In the genomic region with DNA sequence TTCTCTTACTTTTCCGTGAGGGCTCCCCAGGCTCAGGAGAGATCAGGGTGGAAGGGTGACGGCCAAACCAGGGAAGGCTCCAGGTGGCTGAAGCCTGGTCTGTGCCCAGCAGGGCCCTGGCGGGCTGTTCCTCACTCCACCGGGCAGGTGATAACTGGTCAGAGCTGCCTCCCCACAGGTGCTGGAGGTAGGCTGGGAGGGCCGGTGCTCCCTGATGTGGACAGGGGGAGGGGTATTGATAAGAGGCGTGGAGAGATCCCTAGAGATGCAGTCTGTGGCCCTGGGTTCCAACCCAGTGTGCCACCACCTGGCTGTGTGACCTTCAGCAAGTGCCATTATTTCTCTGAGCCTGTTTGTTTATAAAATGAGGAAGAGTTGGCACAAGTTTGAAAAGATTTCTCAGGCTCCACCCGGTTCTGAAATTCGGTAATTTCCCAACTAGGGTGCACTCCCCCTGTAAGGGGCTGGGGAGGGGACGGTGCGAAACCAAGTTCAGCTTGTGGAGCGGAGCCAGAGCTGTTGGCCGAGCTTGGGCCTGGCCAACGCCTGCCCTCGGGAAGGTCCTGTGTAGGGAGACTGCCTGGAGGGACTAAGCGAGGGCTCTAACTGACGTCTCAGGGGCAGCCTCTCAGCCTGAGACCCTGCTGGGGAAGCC, we compare ENCODE assay signal across 8 cellular contexts. TPM values are rescaled to one million over a fixed set of nuclear protein-coding genes. Genes with fewer than 3 reads are reported as not detected.
DNase-seq lines count a peak whose midpoint lies in the region; ATAC-seq and TF ChIP-seq lines count a peak whose summit lies in the region.

No MANE protein-coding gene starts in this region.

- peaks cover 12% of the 10 kb centered on the region for H3K4me1 Mint-ChIP-seq in activated T-helper 17 cell treated with anti-CD3 and anti-CD28 coated beads, Interleukin-2, amount 50 U/mL, for 72 hours

- H3K27me3 Mint-ChIP-seq in activated T-helper 17 cell treated with anti-CD3 and anti-CD28 coated beads, Interleukin-2, amount 50 U/mL, for 72 hours: no peaks in the 10 kb centered on the region

- H3K79me2 ChIP-seq in hepatocyte: no peaks in the 10 kb centered on the region

- 28% methylated on average over 16 of the region's 16 CpGs for WGBS in hepatocyte (ENCODE audit: low lambda C conversion rate, missing lambda C conversion rate)

- ATAC-seq in HG03066 (IDR thresholded peaks at IDR 0.05; ENCODE audit: low read depth, unreplicated experiment) (peak; percentile 27), GM21576 (IDR thresholded peaks at IDR 0.05; ENCODE audit: unreplicated experiment) (no peak), HG03460 (IDR thresholded peaks at IDR 0.05; ENCODE audit: unreplicated experiment) (no peak)
- ATAC-seq in activated T-helper 17 cell treated with anti-CD3 and anti-CD28 coated beads, Interleukin-2, amount 50 U/mL, for 72 hours (replicated peaks): no peak

- H3K27ac ChIP-seq in C4-2B (peak overlapping the region; percentile 91), hepatocyte (peak overlapping the region; percentile 91), skeletal muscle tissue (ENCODE audit: low read depth, low read length) (peak overlapping the region; percentile 99)

- no peaks in the 10 kb centered on the region for H3K9me3 Mint-ChIP-seq in activated T-helper 17 cell treated with anti-CD3 and anti-CD28 coated beads, Interleukin-2, amount 50 U/mL, for 72 hours

- H3K36me3 Mint-ChIP-seq in activated T-helper 17 cell treated with anti-CD3 and anti-CD28 coated beads, Interleukin-2, amount 50 U/mL, for 72 hours (ENCODE audit: low read depth): peaks cover 43% of the 10 kb centered on the region

- H3K9me3 ChIP-seq in hepatocyte (ENCODE audit: low read depth) (no peaks in the 10 kb centered on the region), skeletal muscle tissue (ENCODE audit: control insufficient read depth in 3 of 3, low read length in 3 of 3) (no peaks in the 10 kb centered on the region)

- H3K9me2 ChIP-seq in hepatocyte (replicated peaks; ENCODE audit: insufficient read depth): no peaks in the 10 kb centered on the region

- H3K27me3 ChIP-seq in hepatocyte (no peaks in the 10 kb centered on the region), skeletal muscle tissue (ENCODE audit: control insufficient read depth in 3 of 3, insufficient read depth in 3 of 3, low read length in 3 of 3) (no peaks in the 10 kb centered on the region)

- H4K20me1 ChIP-seq in hepatocyte (ENCODE audit: insufficient read depth, poor library complexity, severe bottlenecking): peaks cover 7% of the 10 kb centered on the region

- DNase-seq in hepatocyte (ENCODE audit: low spot score) (peak; percentile 47), middle frontal gyrus (ENCODE audit: extremely low spot score, low spot score) (no peak)

- peak overlapping the region; percentile 32 for H3K4me3 ChIP-seq in hepatocyte
- peak overlapping the region; percentile 80 to 89 (median 87) for H3K4me3 ChIP-seq in skeletal muscle tissue (ENCODE audit: low read length in 3 of 3)

- peak overlapping the region; percentile 99 for H3K4me3 Mint-ChIP-seq in activated T-helper 17 cell treated with anti-CD3 and anti-CD28 coated beads, Interleukin-2, amount 50 U/mL, for 72 hours

- H3K9ac ChIP-seq in skeletal muscle tissue (ENCODE audit: low read depth in 1 of 3, low read length in 3 of 3): peak overlapping the region; percentile 99

- H3K36me3 ChIP-seq in hepatocyte (replicated peaks; ENCODE audit: insufficient read depth, low read depth) (no peaks in the 10 kb centered on the region), skeletal muscle tissue (ENCODE audit: control insufficient read depth in 3 of 3, insufficient read depth in 3 of 3, low read length in 3 of 3) (peaks cover under 1 to 45% (median 14%) of the 10 kb centered on the region in 3 donors)

- H3K4me2 ChIP-seq in hepatocyte: peak overlapping the region; percentile 81

- H3K4me1 ChIP-seq in hepatocyte (ENCODE audit: insufficient read depth): peaks cover 8% of the 10 kb centered on the region
- peaks cover 73 to 91% (median 87%) of the 10 kb centered on the region in 3 donors for H3K4me1 ChIP-seq in skeletal muscle tissue (ENCODE audit: control insufficient read depth in 3 of 3, insufficient read depth in 3 of 3, low read length in 3 of 3)

- peak overlapping the region; percentile 22 for H2AFZ ChIP-seq in hepatocyte

- peak overlapping the region; percentile 69 for H3K27ac Mint-ChIP-seq in activated T-helper 17 cell treated with anti-CD3 and anti-CD28 coated beads, Interleukin-2, amount 50 U/mL, for 72 hours

- TF ChIP-seq CTCF in C4-2B (conservative IDR thresholded peaks at IDR 0.05): no peak
- no peak for TF ChIP-seq CTCF in hepatocyte (IDR thresholded peaks at IDR 0.05; ENCODE audit: poor library complexity)

RNA-seq across cellular contexts. Expression of a gene that starts 1.0 kb away (rescaled TPM):
- 10 to 100 TPM in 1 of 2 donors, 1 to 10 TPM in 1; 9.9 to 47.6 TPM for total RNA-seq in activated T-helper 17 cell treated with anti-CD3 and anti-CD28 coated beads, Interleukin-2, amount 50 U/mL, for 72 hours
- 39.2 and 59.2 TPM in 2 replicates for total RNA-seq in hepatocyte
- polyA plus RNA-seq in hepatocyte: 131 and 165 TPM in 2 replicates
- 24.5 TPM for total RNA-seq in skeletal muscle tissue

RNA-seq across cellular contexts. Expression of a gene that starts 19.5 kb away (rescaled TPM):
- 10 to 100 TPM; 27.6 to 31.1 TPM for total RNA-seq in activated T-helper 17 cell treated with anti-CD3 and anti-CD28 coated beads, Interleukin-2, amount 50 U/mL, for 72 hours
- total RNA-seq in hepatocyte: 55.9 and 61.6 TPM in 2 replicates
- polyA plus RNA-seq in hepatocyte: 52.0 and 57.7 TPM in 2 replicates
- total RNA-seq in skeletal muscle tissue: 34.4 TPM

RNA-seq across cellular contexts. Expression of a gene that starts 29.3 kb away (rescaled TPM):
- not detected for total RNA-seq in activated T-helper 17 cell treated with anti-CD3 and anti-CD28 coated beads, Interleukin-2, amount 50 U/mL, for 72 hours
- total RNA-seq in hepatocyte (not detected in 2 replicates), skeletal muscle tissue (not detected)
- 0.15 TPM in 1 of 2 replicates, not detected in the other for polyA plus RNA-seq in hepatocyte

RNA-seq across cellular contexts. Expression of a gene that starts 43.5 kb away (rescaled TPM):
- total RNA-seq in activated T-helper 17 cell treated with anti-CD3 and anti-CD28 coated beads, Interleukin-2, amount 50 U/mL, for 72 hours: 10 to 100 TPM in 1 of 2 donors, 1 to 10 TPM in 1; 3.5 to 26.3 TPM
- total RNA-seq in hepatocyte: 4.0 and 8.0 TPM in 2 replicates
- 9.9 and 17.0 TPM in 2 replicates for polyA plus RNA-seq in hepatocyte
- total RNA-seq in skeletal muscle tissue: 9.4 TPM
